In the genomic region with DNA sequence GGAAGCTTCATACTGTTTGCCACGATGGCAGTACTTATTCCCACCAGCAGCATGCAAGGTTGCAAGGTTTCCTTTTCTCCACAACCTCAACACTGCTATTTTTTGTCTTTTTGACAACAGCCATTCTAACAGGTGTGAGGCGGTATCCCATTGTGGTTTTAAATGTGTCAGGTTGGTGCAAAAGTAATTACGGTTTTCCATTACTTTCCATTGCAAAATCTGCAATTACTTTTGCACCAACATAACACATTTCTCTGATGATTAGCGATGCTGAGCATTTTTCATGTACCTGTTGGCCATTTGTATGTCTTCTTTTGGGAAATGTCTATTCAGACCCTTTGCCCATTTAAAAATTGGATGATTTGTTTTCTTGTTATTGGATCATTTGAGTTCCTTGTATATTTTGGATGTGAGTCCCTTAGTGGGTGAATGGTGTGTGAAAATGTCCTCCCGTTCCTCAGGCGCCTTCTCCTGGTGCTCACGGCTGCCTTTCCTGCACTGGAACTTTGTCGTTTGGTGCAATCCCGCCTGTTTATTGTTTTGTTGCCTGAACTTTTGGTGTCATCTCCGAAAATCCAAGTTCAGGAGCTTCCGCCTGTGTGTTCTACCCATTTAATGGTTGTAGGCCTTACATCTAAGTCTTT, we compare ENCODE assay signal across 1 cellular context.
A peak's percentile ranks its signal among the peaks of the same experiment; 100 is the strongest.
TF ChIP-seq lines count a peak whose summit lies in the region.

No MANE protein-coding gene starts in this region.

TF ChIP-seq in K562, 482 proteins besides CTCF, POLR2A, EP300 and RAD21 (continued from another document):
- TF ChIP-seq ZBTB40 (IDR thresholded peaks at IDR 0.05) (0 out of 2 replicates have a peak, but pooled peaks have one; percentile 47), ZBTB40 (CRISPR knock-in tag; IDR thresholded peaks at IDR 0.05) (no peak), TEAD2 (tag; IDR thresholded peaks at IDR 0.05) (no peak), ZNF124 (CRISPR knock-in tag; IDR thresholded peaks at IDR 0.05) (no peak)
